23 cellular contexts compared by ENCODE assay signal in the genomic region with DNA sequence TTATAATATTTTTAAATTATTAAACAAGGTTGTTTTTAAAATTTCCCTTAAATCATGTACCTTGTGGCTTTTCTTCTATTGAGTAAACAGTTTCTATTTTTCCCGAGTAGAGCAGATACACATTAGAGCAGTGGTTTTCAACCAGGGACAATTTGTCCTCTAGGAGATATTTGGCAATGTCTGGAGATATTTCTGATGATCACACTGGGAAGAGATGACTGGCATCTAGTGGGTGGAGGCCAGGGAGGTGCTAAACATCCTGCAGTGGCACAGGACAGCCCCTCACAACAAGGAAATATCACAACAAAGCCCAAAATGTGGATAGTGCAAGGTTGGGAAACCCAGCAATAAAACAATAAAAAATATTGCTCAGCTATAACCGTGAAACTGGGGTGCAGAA.
"Had no signal": no experiment of that assay in that cellular context is flagged by ENCODE, and none has a peak within 500 bp of the region (broad histone marks: within the 10 kb centered on the region; RNA-seq: fewer than 3 reads in every experiment).

No MANE protein-coding gene starts in this region.

- ATAC-seq: activated naive CD8-positive, alpha-beta T cell treated with anti-CD3 and anti-CD28 coated beads, Interleukin-2, amount 50 U/mL, for 24 hours; left lobe of liver; pancreas; stimulated activated naive B cell treated with anti-CD40 and anti-IgM and Interleukin-4, amounts not matched to agents 10 μg/mL and 1 μg/mL and 100 μg/mL, for 72 hours had no signal

- DNase-seq: activated CD4-positive, alpha-beta memory T cell treated with anti-CD3 and anti-CD28 coated beads, Interleukin-2, amount 10 ng/mL, durations not matched to agents 7 days and 5 days; activated CD4-positive, alpha-beta T cell treated with anti-CD3 and anti-CD28 coated beads for 4 hours; activated CD4-positive, CD25-positive, alpha-beta regulatory T cell; activated effector memory CD4-positive, alpha-beta T cell treated with anti-CD3 and anti-CD28 coated beads, Interleukin-2, amount 50 U/mL, for 16 hours; activated naive CD4-positive, alpha-beta T cell treated with anti-CD3 and anti-CD28 coated beads, Interleukin-2, amount 50 U/mL, for 16 hours; activated naive CD8-positive, alpha-beta T cell treated with anti-CD3 and anti-CD28 coated beads, Interleukin-2, amount 50 U/mL, for 24 hours; aorta; kidney; mammary epithelial cell; nephron progenitor cell; pancreas; sigmoid colon; stimulated activated CD4-positive, alpha-beta T cell treated with anti-CD3 and anti-CD28 coated beads, Interleukin-2, amount 100 ng/mL, for 48 hours; stimulated activated CD8-positive, alpha-beta memory T cell treated with anti-CD3 and anti-CD28 coated beads, Interleukin-4, amount 100 ng/mL, for 48 hours; stimulated activated naive B cell treated with anti-CD40 and anti-IgM and Interleukin-4, amounts not matched to agents 10 μg/mL and 1 μg/mL and 100 μg/mL, for 72 hours; T-helper 9 cell; transverse colon had no signal

- H3K27ac ChIP-seq: coronary artery, esophagus muscularis mucosa, pancreas, sigmoid colon, transverse colon had no signal

- H3K27me3 ChIP-seq: esophagus muscularis mucosa, pancreas, sigmoid colon, transverse colon had no signal

- H3K4me1 ChIP-seq: esophagus muscularis mucosa, pancreas had no signal

- H3K36me3 Mint-ChIP-seq: brain; mesothelial cell of epicardium; stimulated activated naive B cell treated with anti-CD40 and anti-IgM and Interleukin-4, amounts not matched to agents 10 μg/mL and 1 μg/mL and 100 μg/mL, for 72 hours had no signal

- H3K4me3 Mint-ChIP-seq: activated CD4-positive, alpha-beta memory T cell treated with anti-CD3 and anti-CD28 coated beads, Interleukin-2, amount 10 ng/mL, durations not matched to agents 7 days and 5 days; activated naive CD8-positive, alpha-beta T cell treated with anti-CD3 and anti-CD28 coated beads, Interleukin-2, amount 50 U/mL, for 24 hours; brain; central memory CD8-positive, alpha-beta T cell; mesothelial cell of epicardium; nephron progenitor cell; stimulated activated naive B cell treated with anti-CD40 and anti-IgM and Interleukin-4, amounts not matched to agents 10 μg/mL and 1 μg/mL and 100 μg/mL, for 72 hours had no signal

- H3K27ac Mint-ChIP-seq: activated CD4-positive, alpha-beta memory T cell treated with anti-CD3 and anti-CD28 coated beads, Interleukin-2, amount 10 ng/mL, durations not matched to agents 7 days and 5 days; activated naive CD8-positive, alpha-beta T cell treated with anti-CD3 and anti-CD28 coated beads, Interleukin-2, amount 50 U/mL, for 24 hours; brain; mesothelial cell of epicardium; nephron progenitor cell; stimulated activated naive B cell treated with anti-CD40 and anti-IgM and Interleukin-4, amounts not matched to agents 10 μg/mL and 1 μg/mL and 100 μg/mL, for 72 hours had no signal

- H3K36me3 ChIP-seq: esophagus muscularis mucosa, pancreas, sigmoid colon, transverse colon had no signal

- H3K4me1 Mint-ChIP-seq: activated CD4-positive, alpha-beta memory T cell treated with anti-CD3 and anti-CD28 coated beads, Interleukin-2, amount 10 ng/mL, durations not matched to agents 7 days and 5 days; activated naive CD8-positive, alpha-beta T cell treated with anti-CD3 and anti-CD28 coated beads, Interleukin-2, amount 50 U/mL, for 24 hours; central memory CD8-positive, alpha-beta T cell; stimulated activated naive B cell treated with anti-CD40 and anti-IgM and Interleukin-4, amounts not matched to agents 10 μg/mL and 1 μg/mL and 100 μg/mL, for 72 hours had no signal

- H3K9me3 Mint-ChIP-seq: activated CD4-positive, alpha-beta memory T cell treated with anti-CD3 and anti-CD28 coated beads, Interleukin-2, amount 10 ng/mL, durations not matched to agents 7 days and 5 days; activated naive CD8-positive, alpha-beta T cell treated with anti-CD3 and anti-CD28 coated beads, Interleukin-2, amount 50 U/mL, for 24 hours; brain; mesothelial cell of epicardium; nephron progenitor cell; stimulated activated naive B cell treated with anti-CD40 and anti-IgM and Interleukin-4, amounts not matched to agents 10 μg/mL and 1 μg/mL and 100 μg/mL, for 72 hours had no signal

- H3K27me3 Mint-ChIP-seq: activated CD4-positive, alpha-beta memory T cell treated with anti-CD3 and anti-CD28 coated beads, Interleukin-2, amount 10 ng/mL, durations not matched to agents 7 days and 5 days; activated naive CD8-positive, alpha-beta T cell treated with anti-CD3 and anti-CD28 coated beads, Interleukin-2, amount 50 U/mL, for 24 hours; central memory CD8-positive, alpha-beta T cell had no signal

- H3K4me3 ChIP-seq: coronary artery, esophagus muscularis mucosa, pancreas, sigmoid colon, transverse colon had no signal

- H3K9me3 ChIP-seq: esophagus muscularis mucosa, pancreas, sigmoid colon, transverse colon had no signal
